25 cellular contexts compared by ENCODE assay signal in the genomic region with DNA sequence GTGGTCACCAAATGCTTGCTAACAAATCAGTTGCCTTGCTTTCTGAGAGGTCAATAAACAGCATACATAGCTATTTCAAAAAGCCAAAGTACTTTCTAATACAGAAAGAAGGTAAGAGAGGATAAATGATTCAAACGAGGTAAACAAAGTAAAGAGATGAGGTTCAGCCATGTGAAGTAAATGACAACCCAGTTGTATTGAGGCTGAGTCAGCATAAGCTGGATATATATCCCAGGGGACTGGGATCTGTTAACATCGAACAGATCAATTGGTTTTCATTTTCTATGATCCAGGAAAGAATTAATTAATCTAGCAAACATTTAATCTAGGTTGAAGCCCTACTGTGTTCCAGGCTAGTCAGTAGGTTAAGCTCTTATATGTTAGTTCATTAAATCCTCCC.
"Had no signal": no experiment of that assay in that cellular context is flagged by ENCODE, and none has a peak within 500 bp of the region (broad histone marks: within the 10 kb centered on the region; RNA-seq: fewer than 3 reads in every experiment).

No MANE protein-coding gene starts in this region.

- H3K36me3 Mint-ChIP-seq: immature natural killer cell; naive thymus-derived CD8-positive, alpha-beta T cell; stimulated activated effector memory CD8-positive, alpha-beta T cell treated with anti-CD3 and anti-CD28 coated beads, Interleukin-12 subunit alpha, Interleukin-12 subunit beta, amount 100 ng/mL, for 72 hours; type B pancreatic cell had no signal

- ATAC-seq: naive thymus-derived CD8-positive, alpha-beta T cell; stimulated activated effector memory CD8-positive, alpha-beta T cell treated with anti-CD3 and anti-CD28 coated beads, Interleukin-12 subunit alpha, Interleukin-12 subunit beta, amount 100 ng/mL, for 72 hours had no signal

- H3K9me3 ChIP-seq: colonic mucosa, prostate gland, sigmoid colon, testis, tibial artery had no signal

- H3K27me3 ChIP-seq: colonic mucosa, esophagus muscularis mucosa, right atrium auricular region, sigmoid colon, stomach, testis, tibial artery had no signal

- H3K27ac Mint-ChIP-seq: dendritic cell treated with granulocyte-macrophage colony-stimulating factor and Interleukin-4, amounts not matched to agents 40 ng/mL and 50 ng/mL, for 4 days; endodermal cell; immature natural killer cell; naive thymus-derived CD8-positive, alpha-beta T cell; nephron progenitor cell; stimulated activated effector memory CD8-positive, alpha-beta T cell treated with anti-CD3 and anti-CD28 coated beads, Interleukin-12 subunit alpha, Interleukin-12 subunit beta, amount 100 ng/mL, for 72 hours; type B pancreatic cell had no signal

- H3K27me3 Mint-ChIP-seq: dendritic cell treated with granulocyte-macrophage colony-stimulating factor and Interleukin-4, amounts not matched to agents 40 ng/mL and 50 ng/mL, for 4 days; naive thymus-derived CD8-positive, alpha-beta T cell; type B pancreatic cell had no signal

- H3K4me1 ChIP-seq: colonic mucosa, esophagus muscularis mucosa, prostate gland, right atrium auricular region, sigmoid colon, stomach, testis, tibial artery had no signal

- H3K27ac ChIP-seq: colonic mucosa, esophagus muscularis mucosa, prostate gland, right atrium auricular region, sigmoid colon, stomach, testis, tibial artery had no signal

- H3K9me3 Mint-ChIP-seq: dendritic cell treated with granulocyte-macrophage colony-stimulating factor and Interleukin-4, amounts not matched to agents 40 ng/mL and 50 ng/mL, for 4 days; stimulated activated effector memory CD8-positive, alpha-beta T cell treated with anti-CD3 and anti-CD28 coated beads, Interleukin-12 subunit alpha, Interleukin-12 subunit beta, amount 100 ng/mL, for 72 hours; type B pancreatic cell had no signal

- H3K36me3 ChIP-seq: colonic mucosa, esophagus muscularis mucosa, prostate gland, right atrium auricular region, sigmoid colon, stomach, tibial artery had no signal

- H3K4me3 ChIP-seq: colonic mucosa, esophagus muscularis mucosa, lung, prostate gland, right atrium auricular region, sigmoid colon, stomach, testis, tibial artery had no signal

- H3K4me1 Mint-ChIP-seq: immature natural killer cell; nephron progenitor cell; stimulated activated effector memory CD8-positive, alpha-beta T cell treated with anti-CD3 and anti-CD28 coated beads, Interleukin-12 subunit alpha, Interleukin-12 subunit beta, amount 100 ng/mL, for 72 hours had no signal

- DNase-seq: colonic mucosa; effector CD8-positive, alpha-beta T cell; endodermal cell; foreskin melanocyte; hypothalamus; immature natural killer cell; islet precursor cell; naive thymus-derived CD8-positive, alpha-beta T cell; nephron progenitor cell; nucleus accumbens; sigmoid colon; stimulated activated CD4-positive, alpha-beta T cell treated with anti-CD3 and anti-CD28 coated beads, Interleukin-2, amount 100 ng/mL, for 24 hours; stimulated activated CD4-positive, alpha-beta T cell treated with anti-CD3 and anti-CD28 coated beads, Interleukin-4, amount 100 ng/mL, for 24 hours; stimulated activated naive CD4-positive, alpha-beta T cell treated with Interleukin-2 at 50 U/mL for 16 hours; stomach; substantia nigra; testis; tibial artery had no signal

- H3K4me3 Mint-ChIP-seq: dendritic cell treated with granulocyte-macrophage colony-stimulating factor and Interleukin-4, amounts not matched to agents 40 ng/mL and 50 ng/mL, for 4 days; endodermal cell; immature natural killer cell; naive thymus-derived CD8-positive, alpha-beta T cell; nephron progenitor cell; stimulated activated effector memory CD8-positive, alpha-beta T cell treated with anti-CD3 and anti-CD28 coated beads, Interleukin-12 subunit alpha, Interleukin-12 subunit beta, amount 100 ng/mL, for 72 hours; type B pancreatic cell had no signal
